In genomic region chr1:225354906-225355305, GRCh38 we compare ENCODE assay signal across 21 cellular contexts.
"Had no signal": no experiment of that assay in that cellular context is flagged by ENCODE, and none has a peak within 500 bp of the region (broad histone marks: within the 10 kb centered on the region; RNA-seq: fewer than 3 reads in every experiment).

No MANE protein-coding gene starts in this region.

- H3K4me1 Mint-ChIP-seq: activated naive CD4-positive, alpha-beta T cell treated with anti-CD3 and anti-CD28 coated beads, Interleukin-2, amount 50 U/mL, for 24 hours had no signal

- H3K9me3 ChIP-seq: SJCRH30, SK-N-SH had no signal

- H3K36me3 Mint-ChIP-seq: activated naive CD4-positive, alpha-beta T cell treated with anti-CD3 and anti-CD28 coated beads, Interleukin-2, amount 50 U/mL, for 24 hours had no signal

- H3K4me3 ChIP-seq: cardiac muscle cell, SJCRH30 had no signal

- H3K36me3 ChIP-seq: brain microvascular endothelial cell, cardiac muscle cell, SJCRH30, WERI-Rb-1 had no signal

- H3K27me3 ChIP-seq: brain microvascular endothelial cell, cardiac muscle cell, SJCRH30 had no signal

- H3K27ac ChIP-seq: brain microvascular endothelial cell, cardiac muscle cell, SJCRH30, WERI-Rb-1 had no signal

- ATAC-seq: activated CD8-positive, alpha-beta T cell treated with anti-CD3 and anti-CD28 coated beads for 36 hours had no signal

- H3K9me3 Mint-ChIP-seq: activated CD8-positive, alpha-beta T cell treated with anti-CD3 and anti-CD28 coated beads for 36 hours; activated naive CD4-positive, alpha-beta T cell treated with anti-CD3 and anti-CD28 coated beads, Interleukin-2, amount 50 U/mL, for 24 hours had no signal

- DNase-seq: activated CD4-positive, alpha-beta T cell treated with anti-CD3 and anti-CD28 coated beads for 4 hours; activated CD8-positive, alpha-beta memory T cell treated with anti-CD3 and anti-CD28 coated beads, Interleukin-2, amount 50 U/mL, for 48 hours; activated CD8-positive, alpha-beta T cell treated with anti-CD3 and anti-CD28 coated beads for 36 hours; activated effector memory CD4-positive, alpha-beta T cell treated with Interleukin-2 at 50 U/mL for 16 hours; activated naive CD4-positive, alpha-beta T cell; activated T-cell treated with anti-CD3 and anti-CD28 coated beads, Interleukin-2, amount 50 U/mL, for 1 hour; brain microvascular endothelial cell; MM.1S; NCI-H1092 treated with DMSO at 0.1 percent for 48 hours; NCI-H1417 treated with DMSO at 0.1 percent for 48 hours; NCI-H1694; NCI-H2029 treated with DMSO at 0.1 percent for 48 hours; NCI-H345; NCI-H510A; NCI-H526 treated with DMSO at 0.1 percent for 48 hours; SJCRH30; SK-N-SH; T-helper 1 cell; WERI-Rb-1 had no signal

- H3K4me3 Mint-ChIP-seq: activated CD8-positive, alpha-beta T cell treated with anti-CD3 and anti-CD28 coated beads for 36 hours; activated naive CD4-positive, alpha-beta T cell treated with anti-CD3 and anti-CD28 coated beads, Interleukin-2, amount 50 U/mL, for 24 hours had no signal

- H3K27ac Mint-ChIP-seq: activated CD8-positive, alpha-beta T cell treated with anti-CD3 and anti-CD28 coated beads for 36 hours; activated naive CD4-positive, alpha-beta T cell treated with anti-CD3 and anti-CD28 coated beads, Interleukin-2, amount 50 U/mL, for 24 hours had no signal

- H3K9ac ChIP-seq: SK-N-SH had no signal

- H3K4me1 ChIP-seq: SJCRH30 had no signal
